Comparison of ENCODE assay signal across 13 cellular contexts in genomic region chr15:93026359-93026758, GRCh38.
DNase-seq lines count a peak whose midpoint lies in the region; ATAC-seq and TF ChIP-seq lines count a peak whose summit lies in the region.
"Had no signal": no experiment of that assay in that cellular context is flagged by ENCODE, and none has a peak within 500 bp of the region (broad histone marks: within the 10 kb centered on the region; RNA-seq: fewer than 3 reads in every experiment).

No MANE protein-coding gene starts in this region.

- peaks cover 45 to 50% (median 48%) of the 10 kb centered on the region in 3 donors for H3K36me3 ChIP-seq in tibial artery
- peaks cover 59% of the 10 kb centered on the region for H3K36me3 ChIP-seq in BE2C

- H3K27me3 ChIP-seq in tibial artery: no peaks in the 10 kb centered on the region
- H3K27me3 ChIP-seq in BE2C: no peaks in the 10 kb centered on the region
- H3K27me3 ChIP-seq: pancreas had no signal

- H3K9me3 ChIP-seq in tibial artery (no peaks in the 10 kb centered on the region), BE2C (no peaks in the 10 kb centered on the region)
- H3K9me3 ChIP-seq: pancreas had no signal

- ATAC-seq in GM21825 (IDR thresholded peaks at IDR 0.05; ENCODE audit: unreplicated experiment): no peak
- ATAC-seq: pancreas had no signal

- peaks cover 5% of the 10 kb centered on the region for H3K9me3 Mint-ChIP-seq in activated naive CD8-positive, alpha-beta T cell treated with anti-CD3 and anti-CD28 coated beads for 36 hours
- H3K9me3 Mint-ChIP-seq in HFFc6: no peaks in the 10 kb centered on the region; the same call in 1 of the 2 replicates

- intact Hi-C loops in tibial artery (cut with DNase I; ENCODE audit: low total_unique reads): loop anchor here (10.0 kb wide), 2 partner anchors 48 to 232 kb away; no protein-coding TSS in a partner anchor

- H3K27ac ChIP-seq in tibial artery: peak overlapping the region; percentile 88 to 93
- H3K27ac ChIP-seq: pancreas, WERI-Rb-1 had no signal

- no peak for TF ChIP-seq CTCF in tibial artery (IDR thresholded peaks at IDR 0.05)
- no peak for TF ChIP-seq CTCF in BE2C (IDR thresholded peaks at IDR 0.05; ENCODE audit: low read depth, low read length)
- no peak for TF ChIP-seq CTCF in HFFc6 (IDR thresholded peaks at IDR 0.05)

- no peak overlapping the region for H3K4me3 Mint-ChIP-seq in activated naive CD8-positive, alpha-beta T cell treated with anti-CD3 and anti-CD28 coated beads for 36 hours
- no peak overlapping the region for H3K4me3 Mint-ChIP-seq in HFFc6

- DNase-seq in activated effector memory CD4-positive, alpha-beta T cell treated with anti-CD3 and anti-CD28 coated beads, Interleukin-2, amount 50 U/mL, for 16 hours: peak; percentile 60
- DNase-seq in activated effector memory CD4-positive, alpha-beta T cell treated with Interleukin-2 at 50 U/mL for 16 hours: no peak
- DNase-seq in activated naive CD8-positive, alpha-beta T cell treated with anti-CD3 and anti-CD28 coated beads for 36 hours: no peak
- DNase-seq in myocyte (ENCODE audit: low read depth) (peak; percentile 11), tibial artery (peak in 1 of 2 donors; percentile 64), BE2C (no peak), HFFc6 (no peak)
- DNase-seq: GDM1, GOT3, pancreas, RPMI8226, WERI-Rb-1 had no signal

- H3K27me3 Mint-ChIP-seq in activated naive CD8-positive, alpha-beta T cell treated with anti-CD3 and anti-CD28 coated beads for 36 hours: no peaks in the 10 kb centered on the region
- peaks cover 27% of the 10 kb centered on the region for H3K27me3 Mint-ChIP-seq in HFFc6 (ENCODE audit: insufficient read depth)

- peaks cover 78% of the 10 kb centered on the region for H3K4me1 Mint-ChIP-seq in activated naive CD8-positive, alpha-beta T cell treated with anti-CD3 and anti-CD28 coated beads for 36 hours
- peaks cover 37% of the 10 kb centered on the region for H3K4me1 Mint-ChIP-seq in HFFc6 (ENCODE audit: low read depth)

- H3K4me1 ChIP-seq in tibial artery (peaks cover 5 to 57% (median 49%) of the 10 kb centered on the region in 4 donors), BE2C (peaks cover 17% of the 10 kb centered on the region)

- peak overlapping the region; percentile 88 for H3K27ac Mint-ChIP-seq in activated naive CD8-positive, alpha-beta T cell treated with anti-CD3 and anti-CD28 coated beads for 36 hours
- no peak overlapping the region for H3K27ac Mint-ChIP-seq in HFFc6

- H3K4me3 ChIP-seq in tibial artery: no peak overlapping the region
- H3K4me3 ChIP-seq in BE2C (ENCODE audit: low read depth, low read length): no peak overlapping the region
- H3K4me3 ChIP-seq: pancreas had no signal

- H3K36me3 Mint-ChIP-seq in activated naive CD8-positive, alpha-beta T cell treated with anti-CD3 and anti-CD28 coated beads for 36 hours: peaks cover 56% of the 10 kb centered on the region
- peaks cover 43% of the 10 kb centered on the region for H3K36me3 Mint-ChIP-seq in HFFc6 (ENCODE audit: low read depth)

Comparison
In these comparisons a context has a peak if more than half of its experiments do, and no peak if none do; other contexts are left out.
1. DNase-seq: peak in activated effector memory CD4-positive, alpha-beta T cell treated with anti-CD3 and anti-CD28 coated beads, Interleukin-2, amount 50 U/mL, for 16 hours (single experiment) and myocyte (single experiment); none in activated effector memory CD4-positive, alpha-beta T cell treated with Interleukin-2 at 50 U/mL for 16 hours (single experiment), activated naive CD8-positive, alpha-beta T cell treated with anti-CD3 and anti-CD28 coated beads for 36 hours (single experiment), BE2C (single experiment) and HFFc6 (single experiment).